Comparison of ENCODE assay signal across 8 cellular contexts in genomic region chr16:89656435-89657121, GRCh38. TPM values are rescaled to one million over a fixed set of nuclear protein-coding genes. Genes with fewer than 3 reads are reported as not detected.
A peak's percentile ranks its signal among the peaks of the same experiment; 100 is the strongest.
DNase-seq lines count a peak whose midpoint lies in the region; ATAC-seq and TF ChIP-seq lines count a peak whose summit lies in the region.

No MANE protein-coding gene starts in this region.

- ATAC-seq in activated T-cell treated with anti-CD3 and anti-CD28 coated beads, Interleukin-2, amount 50 U/mL, for 4 hours: no peak
- no peak for ATAC-seq in upper lobe of right lung

- no peaks in the 10 kb centered on the region for H3K36me3 ChIP-seq in breast epithelium
- peaks cover 33 to 36% of the 10 kb centered on the region in 2 experiments for H3K36me3 ChIP-seq in mesenchymal stem cell (ENCODE audit: control insufficient read depth in 1 of 2, insufficient read depth in 2 of 2, low read depth in 1 of 2, low read length in 2 of 2)
- H3K36me3 ChIP-seq in upper lobe of right lung: peaks cover 15% of the 10 kb centered on the region

- H3K9ac ChIP-seq in mesenchymal stem cell (ENCODE audit: low read length): peak overlapping the region; percentile 93

- intact Hi-C loops in breast epithelium (cut with DNase I; ENCODE audit: low total_unique reads): no loop called here
- intact Hi-C loops in upper lobe of right lung (cut with DNase I): no loop called here

- DNase-seq in activated T-cell treated with anti-CD3 and anti-CD28 coated beads, Interleukin-2, amount 50 U/mL, for 4 hours: no peak
- no peak for DNase-seq in activated T-cell treated with anti-CD3 and anti-CD28 coated beads, Interleukin-2, amount 50 U/mL, for 1 hour
- no peak for DNase-seq in breast epithelium (ENCODE audit: low spot score in 2 of 2)
- no peak for DNase-seq in mesenchymal stem cell
- no peak for DNase-seq in upper lobe of right lung
- no peak for DNase-seq in activated CD4-positive, CD25-positive, alpha-beta regulatory T cell (lab: John Stamatoyannopoulos, UW)
- DNase-seq in SHP77 (lab: John Stamatoyannopoulos, UW): no peak
- DNase-seq in T-helper 9 cell: no peak

- H4K8ac ChIP-seq in mesenchymal stem cell (ENCODE audit: low read length): no peak overlapping the region

- H3K23ac ChIP-seq in mesenchymal stem cell (ENCODE audit: low read length in 2 of 2): peak overlapping the region in 1 of 2 experiments; percentile 70

- WGBS in mesenchymal stem cell: 56% methylated on average over 32 of the region's 32 CpGs

- H3K9me3 Mint-ChIP-seq in activated T-cell treated with anti-CD3 and anti-CD28 coated beads, Interleukin-2, amount 50 U/mL, for 4 hours: no peaks in the 10 kb centered on the region

- TF ChIP-seq CTCF in breast epithelium (IDR thresholded peaks at IDR 0.05) (no peak), upper lobe of right lung (IDR thresholded peaks at IDR 0.05) (no peak)

- no peak overlapping the region for H2AFZ ChIP-seq in mesenchymal stem cell (ENCODE audit: low read depth, low read length)

- no peaks in the 10 kb centered on the region for H3K27me3 Mint-ChIP-seq in activated T-cell treated with anti-CD3 and anti-CD28 coated beads, Interleukin-2, amount 50 U/mL, for 4 hours (ENCODE audit: low read depth)

- no peak overlapping the region for H3K18ac ChIP-seq in mesenchymal stem cell (ENCODE audit: low read depth in 1 of 2, low read length in 2 of 2)

- H3K4me3 Mint-ChIP-seq in activated T-cell treated with anti-CD3 and anti-CD28 coated beads, Interleukin-2, amount 50 U/mL, for 4 hours: peak overlapping the region; percentile 92

- peak overlapping the region; percentile 71 for H2BK120ac ChIP-seq in mesenchymal stem cell (ENCODE audit: low read depth, low read length)

- H3K4me1 Mint-ChIP-seq in activated T-cell treated with anti-CD3 and anti-CD28 coated beads, Interleukin-2, amount 50 U/mL, for 4 hours (ENCODE audit: low read depth): peaks cover 27% of the 10 kb centered on the region

- H2BK5ac ChIP-seq in mesenchymal stem cell (ENCODE audit: low read depth, low read length, poor library complexity, severe bottlenecking): no peak overlapping the region

- H3K9me3 ChIP-seq in breast epithelium (no peaks in the 10 kb centered on the region), mesenchymal stem cell (ENCODE audit: control insufficient read depth, low read length) (no peaks in the 10 kb centered on the region), upper lobe of right lung (no peaks in the 10 kb centered on the region)

- no peak overlapping the region for H2BK12ac ChIP-seq in mesenchymal stem cell (ENCODE audit: low read length in 2 of 2)

- no peak for TF ChIP-seq POLR2A in breast epithelium (IDR thresholded peaks at IDR 0.05)

- no peak overlapping the region for H4K91ac ChIP-seq in mesenchymal stem cell (ENCODE audit: low read length)

- H3K79me1 ChIP-seq in mesenchymal stem cell (replicated peaks; ENCODE audit: low read length, poor library complexity, severe bottlenecking): peaks cover 22% of the 10 kb centered on the region

- H3K4ac ChIP-seq in mesenchymal stem cell (ENCODE audit: low read depth in 1 of 2, low read length in 2 of 2): peak overlapping the region in 1 of 2 experiments; percentile 35

- H3K4me1 ChIP-seq in breast epithelium (peaks cover 2 to 10% of the 10 kb centered on the region in 2 donors), mesenchymal stem cell (ENCODE audit: control insufficient read depth, insufficient read depth, low read depth, low read length) (peaks cover 16% of the 10 kb centered on the region), upper lobe of right lung (peaks cover 25% of the 10 kb centered on the region)

- peak overlapping the region; percentile 95 to 100 (median 97) for H3K4me3 ChIP-seq in breast epithelium
- H3K4me3 ChIP-seq in mesenchymal stem cell (ENCODE audit: insufficient read depth in 1 of 2, low read depth in 1 of 2, low read length in 2 of 2): peak overlapping the region; percentile 89 to 96
- H3K4me3 ChIP-seq in upper lobe of right lung: peak overlapping the region; percentile 97

- peak overlapping the region; percentile 31 for H3K4me2 ChIP-seq in mesenchymal stem cell (ENCODE audit: low read length, poor library complexity, severe bottlenecking)

- no peak overlapping the region for H2AK5ac ChIP-seq in mesenchymal stem cell (ENCODE audit: low read length, severe bottlenecking)

- H3K27ac ChIP-seq in breast epithelium (peak overlapping the region; percentile 83), mesenchymal stem cell (ENCODE audit: low read length, poor library complexity, severe bottlenecking) (no peak overlapping the region), upper lobe of right lung (peak overlapping the region; percentile 88)

- H2BK15ac ChIP-seq in mesenchymal stem cell (ENCODE audit: low read depth, poor library complexity, severe bottlenecking): no peak overlapping the region

- H3K27me3 ChIP-seq in breast epithelium (no peaks in the 10 kb centered on the region), mesenchymal stem cell (ENCODE audit: control insufficient read depth in 1 of 2, insufficient read depth in 1 of 2, low read length in 2 of 2) (no peaks in the 10 kb centered on the region), upper lobe of right lung (no peaks in the 10 kb centered on the region)

- H3K36me3 Mint-ChIP-seq in activated T-cell treated with anti-CD3 and anti-CD28 coated beads, Interleukin-2, amount 50 U/mL, for 4 hours (ENCODE audit: insufficient read depth): peaks cover 8% of the 10 kb centered on the region

- no peak overlapping the region for H3K14ac ChIP-seq in mesenchymal stem cell (ENCODE audit: low read length in 2 of 2)

RNA-seq across cellular contexts. Expression of gene CHMP1A, which starts 0.9 kb away (rescaled TPM):
- 100 to 1,000 TPM; 108 to 111 (median 108) TPM for total RNA-seq in activated T-cell treated with anti-CD3 and anti-CD28 coated beads, Interleukin-2, amount 50 U/mL, for 4 hours
- total RNA-seq in breast epithelium: 10 to 100 TPM; 67.5 to 100.0 (median 86.2) TPM
- 46.7 TPM for polyA plus RNA-seq in mesenchymal stem cell (2013, experiment 1 of 2)
- 45.2 TPM for polyA plus RNA-seq in mesenchymal stem cell (2013, experiment 2 of 2)
- 74.0 TPM for total RNA-seq in upper lobe of right lung

RNA-seq across cellular contexts. Expression of gene SPATA33, which starts 1.1 kb away (rescaled TPM):
- 10 to 100 TPM in 1 of 3 donors, 1 to 10 TPM in 2; 7.5 to 11.8 (median 8.0) TPM for total RNA-seq in activated T-cell treated with anti-CD3 and anti-CD28 coated beads, Interleukin-2, amount 50 U/mL, for 4 hours
- total RNA-seq in breast epithelium: 1 to 10 TPM; 3.8 to 7.2 (median 5.9) TPM
- polyA plus RNA-seq in mesenchymal stem cell (2013, experiment 1 of 2): 9.7 TPM
- 8.6 TPM for polyA plus RNA-seq in mesenchymal stem cell (2013, experiment 2 of 2)
- total RNA-seq in upper lobe of right lung: 8.1 TPM

RNA-seq across cellular contexts. Expression of gene CDK10, which starts 29.9 kb away (rescaled TPM):
- 10 to 100 TPM; 76.3 to 82.5 (median 81.9) TPM for total RNA-seq in activated T-cell treated with anti-CD3 and anti-CD28 coated beads, Interleukin-2, amount 50 U/mL, for 4 hours
- total RNA-seq in breast epithelium: 10 to 100 TPM; 31.2 to 84.9 (median 67.2) TPM
- polyA plus RNA-seq in mesenchymal stem cell (2013, experiment 1 of 2): 21.1 TPM
- 23.0 TPM for polyA plus RNA-seq in mesenchymal stem cell (2013, experiment 2 of 2)
- total RNA-seq in upper lobe of right lung: 81.5 TPM

RNA-seq across cellular contexts. Expression of gene DPEP1, which starts 43.1 kb away (rescaled TPM):
- not detected for total RNA-seq in activated T-cell treated with anti-CD3 and anti-CD28 coated beads, Interleukin-2, amount 50 U/mL, for 4 hours
- total RNA-seq in breast epithelium: under 1 TPM; 0.59 to 0.98 (median 0.80) TPM
- polyA plus RNA-seq in mesenchymal stem cell (2013, experiment 1 of 2): not detected
- polyA plus RNA-seq in mesenchymal stem cell (2013, experiment 2 of 2): not detected
- 3.0 TPM for total RNA-seq in upper lobe of right lung

RNA-seq across cellular contexts. Expression of gene SPATA2L, which starts 44.9 kb away (rescaled TPM):
- 10 to 100 TPM; 13.6 to 16.4 (median 14.3) TPM for total RNA-seq in activated T-cell treated with anti-CD3 and anti-CD28 coated beads, Interleukin-2, amount 50 U/mL, for 4 hours
- total RNA-seq in breast epithelium (10 to 100 TPM in 2 of 3 donors, 1 to 10 TPM in 1; 9.0 to 15.1 (median 14.3) TPM), upper lobe of right lung (13.3 TPM)
- 6.6 TPM for polyA plus RNA-seq in mesenchymal stem cell (2013, experiment 1 of 2)
- polyA plus RNA-seq in mesenchymal stem cell (2013, experiment 2 of 2): 6.9 TPM
